8 cellular contexts compared by ENCODE assay signal in genomic region chr12:33439587-33440011, GRCh38. TPM values are rescaled to one million over a fixed set of nuclear protein-coding genes. Genes with fewer than 3 reads are reported as not detected.
DNase-seq lines count a peak whose midpoint lies in the region; ATAC-seq and TF ChIP-seq lines count a peak whose summit lies in the region.

TSS of gene SYT10 (minus strand) at chr12:33439819. CDS start at chr12:33439522, 297 bp downstream.

- TF ChIP-seq CTCF in spleen (IDR thresholded peaks at IDR 0.05 in 8 of 11, conservative IDR thresholded peaks at IDR 0.05 in 3 of 11): no peak

- H3K27me3 ChIP-seq in iPS-15b (ENCODE audit: control insufficient read depth, insufficient read depth, low read length) (peaks cover 33% of the 10 kb centered on the region), spleen (replicated peaks in 1 of 7) (peaks cover 0 to 48% (median 19%) of the 10 kb centered on the region in 7 donors)

- H3K36me3 Mint-ChIP-seq in activated T-cell treated with anti-CD3 and anti-CD28 coated beads, Interleukin-2, amount 50 U/mL, for 72 hours (ENCODE audit: insufficient read depth in 2 of 2): peaks cover 0 to 1% of the 10 kb centered on the region in 2 donors

- no peak within 1 kb of the TSS for H3K27ac Mint-ChIP-seq in activated T-cell treated with anti-CD3 and anti-CD28 coated beads, Interleukin-2, amount 50 U/mL, for 72 hours

- H3K4me3 Mint-ChIP-seq in activated T-cell treated with anti-CD3 and anti-CD28 coated beads, Interleukin-2, amount 50 U/mL, for 72 hours: peak within 1 kb of the TSS; percentile 74 to 79

- H3K9me3 ChIP-seq in iPS-15b (ENCODE audit: control insufficient read depth, insufficient read depth, low read length): no peaks in the 10 kb centered on the region
- H3K9me3 ChIP-seq in spleen: no peaks in the 10 kb centered on the region

- peak; percentile 49 for DNase-seq in activated CD8-positive, alpha-beta memory T cell treated with anti-CD3 and anti-CD28 coated beads, Interleukin-2, amount 50 U/mL, for 48 hours
- DNase-seq in activated CD8-positive, alpha-beta memory T cell treated with anti-CD3 and anti-CD28 coated beads, Interleukin-2, amount 50 U/mL, for 4 hours: no peak
- DNase-seq in activated T-cell treated with anti-CD3 and anti-CD28 coated beads, Interleukin-2, amount 50 U/mL, for 72 hours: no peak
- DNase-seq in spleen: peak; percentile 58

- ATAC-seq in activated T-cell treated with anti-CD3 and anti-CD28 coated beads, Interleukin-2, amount 50 U/mL, for 72 hours (replicated peaks in 1 of 2): no peak
- ATAC-seq in HG02938 (IDR thresholded peaks at IDR 0.05; ENCODE audit: unreplicated experiment): no peak
- ATAC-seq in HG02884 (IDR thresholded peaks at IDR 0.05; ENCODE audit: unreplicated experiment): no peak
- no peak for ATAC-seq in HG03095 (IDR thresholded peaks at IDR 0.05; ENCODE audit: unreplicated experiment)

- H3K27ac ChIP-seq in spleen: no peak within 1 kb of the TSS

- TF ChIP-seq POLR2A in spleen (IDR thresholded peaks at IDR 0.05): no peak

- H3K9ac ChIP-seq in iPS-15b (ENCODE audit: low read depth, low read length): peak within 1 kb of the TSS; percentile 80

- H3K36me3 ChIP-seq in iPS-15b (ENCODE audit: control insufficient read depth, insufficient read depth, low read length): no peaks in the 10 kb centered on the region
- H3K36me3 ChIP-seq in spleen: no peaks in the 10 kb centered on the region

- no peaks in the 10 kb centered on the region for H3K9me3 Mint-ChIP-seq in activated T-cell treated with anti-CD3 and anti-CD28 coated beads, Interleukin-2, amount 50 U/mL, for 72 hours

- H3K27me3 Mint-ChIP-seq in activated T-cell treated with anti-CD3 and anti-CD28 coated beads, Interleukin-2, amount 50 U/mL, for 72 hours (ENCODE audit: low read depth): peaks cover 30% of the 10 kb centered on the region

- H3K4me1 ChIP-seq in iPS-15b (ENCODE audit: control insufficient read depth, insufficient read depth, low read length): peaks cover 13% of the 10 kb centered on the region
- H3K4me1 ChIP-seq in spleen: peaks cover 0 to 17% (median 11%) of the 10 kb centered on the region in 6 donors

- no peaks in the 10 kb centered on the region for H3K4me1 Mint-ChIP-seq in activated T-cell treated with anti-CD3 and anti-CD28 coated beads, Interleukin-2, amount 50 U/mL, for 72 hours (ENCODE audit: low read depth)

- intact Hi-C loops in spleen (cut with DNase I; ENCODE audit: low total_unique reads): no loop called here

- WGBS in spleen, 5 donors: 1 to 7% (median 4%) methylated on average over 17 to 49 of the region's 49 CpGs

- peak within 1 kb of the TSS; percentile 90 for H3K4me3 ChIP-seq in iPS-15b (ENCODE audit: low read depth, low read length)
- peak within 1 kb of the TSS; percentile 27 to 69 (median 46) for H3K4me3 ChIP-seq in spleen

RNA-seq across cellular contexts. Expression of gene SYT10, which starts in this region (rescaled TPM):
- total RNA-seq in activated T-cell treated with anti-CD3 and anti-CD28 coated beads, Interleukin-2, amount 50 U/mL, for 72 hours: not detected
- total RNA-seq in spleen: not detected
- under 1 TPM in 1 of 3 donors, not detected in 2; 0.03 TPM for polyA plus RNA-seq in spleen

Comparison
In these comparisons a context has a peak if more than half of its experiments do, and no peak if none do; other contexts are left out.
1. Peak in DNase-seq and H3K4me3 ChIP-seq in spleen; RNA of the gene not detected or under 1 TPM.